10 cellular contexts compared by ENCODE assay signal in genomic region chr4:47484169-47484568, GRCh38. TPM values are rescaled to one million over a fixed set of nuclear protein-coding genes. Genes with fewer than 3 reads are reported as not detected.
DNase-seq lines count a peak whose midpoint lies in the region; ATAC-seq and TF ChIP-seq lines count a peak whose summit lies in the region.
"Had no signal": no experiment of that assay in that cellular context is flagged by ENCODE, and none has a peak within 500 bp of the region (broad histone marks: within the 10 kb centered on the region; RNA-seq: fewer than 3 reads in every experiment).

No MANE protein-coding gene starts in this region.

- 61 to 68% methylated on average over 3 of the region's 3 CpGs for WGBS in GM23248 (ENCODE audit: low coverage in 1 of 2, low lambda C conversion rate in 2 of 2, missing lambda C conversion rate in 2 of 2), 2 experiments

- TF ChIP-seq CTCF in mesothelial cell of epicardium (IDR thresholded peaks at IDR 0.05; ENCODE audit: unreplicated experiment) (no peak), mucosa of descending colon (IDR thresholded peaks at IDR 0.05) (no peak)

- peaks cover 7 to 32% (median 25%) of the 10 kb centered on the region in 4 donors for H3K4me1 Mint-ChIP-seq in CD4-positive, alpha-beta memory T cell
- H3K4me1 Mint-ChIP-seq in activated T-helper 1 cell treated with anti-CD3 and anti-CD28 coated beads, Interleukin-12 subunit alpha, Interleukin-12 subunit beta, Interleukin-2, Interleukin-4 antibody, amounts not matched to agents 30 ng/mL and 10 ng/mL and 1 ng/mL, durations not matched to agents 14 hours and 24 hours and 36 hours (ENCODE audit: low read depth), result peaks cover 27% of the 10 kb centered on the region
- H3K4me1 Mint-ChIP-seq in mesothelial cell of epicardium, result peaks cover 17% of the 10 kb centered on the region

- no peaks in the 10 kb centered on the region for H3K36me3 ChIP-seq in CD4-positive, alpha-beta memory T cell (ENCODE audit: insufficient read depth, low read length)
- H3K36me3 ChIP-seq in GM23248 (ENCODE audit: low read depth), result no peaks in the 10 kb centered on the region
- H3K36me3 ChIP-seq in mucosa of descending colon (ENCODE audit: low read depth), result no peaks in the 10 kb centered on the region

- POLR2A ChIA-PET in CD4-positive, alpha-beta memory T cell (lab: Charles Lee; ENCODE audit: partially characterized antibody), result interaction anchor here (1.1 to 2.1 kb wide), 3 partner anchors 8 to 21 kb away, joined by 3 to 21 read pairs (median 8); partner anchors contain the start of gene COMMD8

- no peak overlapping the region for H3K4me3 ChIP-seq in CD4-positive, alpha-beta memory T cell (ENCODE audit: low read length in 2 of 2)
- no peak overlapping the region for H3K4me3 ChIP-seq in GM23248
- no peak overlapping the region for H3K4me3 ChIP-seq in mucosa of descending colon

- H3K36me3 Mint-ChIP-seq in CD4-positive, alpha-beta memory T cell, result peaks cover 0 to 6% of the 10 kb centered on the region in 2 donors
- H3K36me3 Mint-ChIP-seq in activated T-helper 1 cell treated with anti-CD3 and anti-CD28 coated beads, Interleukin-12 subunit alpha, Interleukin-12 subunit beta, Interleukin-2, Interleukin-4 antibody, amounts not matched to agents 30 ng/mL and 10 ng/mL and 1 ng/mL, durations not matched to agents 14 hours and 24 hours and 36 hours (ENCODE audit: low read depth), result no peaks in the 10 kb centered on the region
- peaks cover 5% of the 10 kb centered on the region for H3K36me3 Mint-ChIP-seq in mesothelial cell of epicardium

- H3K27me3 Mint-ChIP-seq in CD4-positive, alpha-beta memory T cell, result peaks cover 0 to 2% of the 10 kb centered on the region in 2 donors
- peaks cover 9% of the 10 kb centered on the region for H3K27me3 Mint-ChIP-seq in activated T-helper 1 cell treated with anti-CD3 and anti-CD28 coated beads, Interleukin-12 subunit alpha, Interleukin-12 subunit beta, Interleukin-2, Interleukin-4 antibody, amounts not matched to agents 30 ng/mL and 10 ng/mL and 1 ng/mL, durations not matched to agents 14 hours and 24 hours and 36 hours (ENCODE audit: insufficient read depth)
- H3K27me3 Mint-ChIP-seq in mesothelial cell of epicardium (ENCODE audit: low read depth), result no peaks in the 10 kb centered on the region

- no peak for ATAC-seq in mucosa of descending colon
- ATAC-seq in GM21367 (IDR thresholded peaks at IDR 0.05; ENCODE audit: unreplicated experiment), result no peak
- no peak for ATAC-seq in GM18907 (IDR thresholded peaks at IDR 0.05; ENCODE audit: unreplicated experiment)

- no peak overlapping the region for H3K9ac ChIP-seq in GM23248

- peaks cover 36% of the 10 kb centered on the region for H3K79me2 ChIP-seq in GM23248 (ENCODE audit: insufficient read depth)

- CTCF ChIA-PET in CD4-positive, alpha-beta memory T cell (lab: Charles Lee; ENCODE audit: partially characterized antibody), result interaction anchor here (1.1 to 3.0 kb wide), 3 partner anchors 13 to 80 kb away, joined by 3 to 19 read pairs (median 9); partner anchors contain the start of gene COMMD8

- no peak overlapping the region for H3K27ac ChIP-seq in CD4-positive, alpha-beta memory T cell (ENCODE audit: low read depth, low read length)
- H3K27ac ChIP-seq in GM23248, result peak overlapping the region; percentile 94

- peak overlapping the region; percentile 85 for H2AFZ ChIP-seq in GM23248

- H3K9me3 Mint-ChIP-seq in CD4-positive, alpha-beta memory T cell, result no peaks in the 10 kb centered on the region
- H3K9me3 Mint-ChIP-seq in activated T-helper 1 cell treated with anti-CD3 and anti-CD28 coated beads, Interleukin-12 subunit alpha, Interleukin-12 subunit beta, Interleukin-2, Interleukin-4 antibody, amounts not matched to agents 30 ng/mL and 10 ng/mL and 1 ng/mL, durations not matched to agents 14 hours and 24 hours and 36 hours, result no peaks in the 10 kb centered on the region
- peaks cover 5% of the 10 kb centered on the region for H3K9me3 Mint-ChIP-seq in mesothelial cell of epicardium

- peak overlapping the region in 6 of 7 donors; percentile 74 to 98 (median 93) for H3K27ac Mint-ChIP-seq in CD4-positive, alpha-beta memory T cell
- H3K27ac Mint-ChIP-seq in activated T-helper 1 cell treated with anti-CD3 and anti-CD28 coated beads, Interleukin-12 subunit alpha, Interleukin-12 subunit beta, Interleukin-2, Interleukin-4 antibody, amounts not matched to agents 30 ng/mL and 10 ng/mL and 1 ng/mL, durations not matched to agents 14 hours and 24 hours and 36 hours, result no peak overlapping the region
- H3K27ac Mint-ChIP-seq in mesothelial cell of epicardium, result peak overlapping the region; percentile 99

- no peaks in the 10 kb centered on the region for H4K20me1 ChIP-seq in GM23248 (ENCODE audit: insufficient read depth)

- peaks cover 13% of the 10 kb centered on the region for H3F3A ChIP-seq in GM23248 (ENCODE audit: insufficient read depth)

- H3K4me1 ChIP-seq in CD4-positive, alpha-beta memory T cell (ENCODE audit: insufficient read depth, low read length), result peaks cover 14% of the 10 kb centered on the region
- H3K4me1 ChIP-seq in GM23248 (ENCODE audit: insufficient read depth) (peaks cover 37% of the 10 kb centered on the region), mucosa of descending colon (ENCODE audit: low read depth) (peaks cover 7% of the 10 kb centered on the region)

- in situ Hi-C loops in GM23248 (cut with MboI), result no loop called here

- no peaks in the 10 kb centered on the region; the same call in 1 of the 2 replicates for H3K9me2 ChIP-seq in GM23248 (ENCODE audit: insufficient read depth)

- no peaks in the 10 kb centered on the region for H3K9me3 ChIP-seq in CD4-positive, alpha-beta memory T cell (ENCODE audit: control insufficient read depth in 1 of 2, low read length in 2 of 2)
- no peaks in the 10 kb centered on the region for H3K9me3 ChIP-seq in GM23248 (ENCODE audit: low read depth)
- no peaks in the 10 kb centered on the region for H3K9me3 ChIP-seq in mucosa of descending colon

- no peaks in the 10 kb centered on the region for H3K27me3 ChIP-seq in CD4-positive, alpha-beta memory T cell (ENCODE audit: insufficient read depth, low read length)
- no peaks in the 10 kb centered on the region for H3K27me3 ChIP-seq in GM23248 (replicated peaks; ENCODE audit: insufficient read depth)

- DNase-seq in CD4-positive, alpha-beta memory T cell, result no peak
- DNase-seq in GM23248 (no peak), mesothelial cell of epicardium (ENCODE audit: low spot score in 2 of 2, unreplicated experiment in 2 of 2) (no peak), mucosa of descending colon (no peak), NCI-H2171 treated with DMSO at 0.1 percent for 48 hours (lab: John Stamatoyannopoulos, UW) (no peak)
- DNase-seq in activated T-helper 1 cell treated with anti-CD3 and anti-CD28 coated beads, Interleukin-12 subunit alpha, Interleukin-12 subunit beta, Interleukin-2, Interleukin-4 antibody, amounts not matched to agents 30 ng/mL and 10 ng/mL and 1 ng/mL, durations not matched to agents 14 hours and 24 hours and 36 hours (ENCODE audit: low spot score), result no peak
- DNase-seq: activated CD4-positive, CD25-positive, alpha-beta regulatory T cell treated with anti-CD3 and anti-CD28 coated beads, Interleukin-2, amount 50 U/mL, for 72 hours; NCI-H2171 had no signal

- intact Hi-C loops in CD4-positive, alpha-beta memory T cell (cut with micrococcal nuclease), result loop anchor here (2.0 kb wide), 1 partner anchor 81 kb away; no protein-coding TSS in a partner anchor
- intact Hi-C loops in activated T-helper 1 cell treated with anti-CD3 and anti-CD28 coated beads, Interleukin-12 subunit alpha, Interleukin-12 subunit beta, Interleukin-2, Interleukin-4 antibody, amounts not matched to agents 30 ng/mL and 10 ng/mL and 1 ng/mL, durations not matched to agents 14 hours and 24 hours and 36 hours (cut with micrococcal nuclease), result loop anchor here (2.0 to 10.0 kb wide), 3 partner anchors 47 to 641 kb away; no protein-coding TSS in a partner anchor
- intact Hi-C loops in mucosa of descending colon (cut with DNase I, micrococcal nuclease), result no loop called here

- no peak overlapping the region for H3K4me2 ChIP-seq in GM23248 (ENCODE audit: unreplicated experiment)

- H3K4me3 Mint-ChIP-seq in CD4-positive, alpha-beta memory T cell, result peak overlapping the region; percentile 30 to 99 (median 94)
- H3K4me3 Mint-ChIP-seq in activated T-helper 1 cell treated with anti-CD3 and anti-CD28 coated beads, Interleukin-12 subunit alpha, Interleukin-12 subunit beta, Interleukin-2, Interleukin-4 antibody, amounts not matched to agents 30 ng/mL and 10 ng/mL and 1 ng/mL, durations not matched to agents 14 hours and 24 hours and 36 hours, result peak overlapping the region; percentile 92
- peak overlapping the region; percentile 96 for H3K4me3 Mint-ChIP-seq in mesothelial cell of epicardium

RNA-seq across cellular contexts. Expression of gene ATP10D, which starts 0.9 kb away (rescaled TPM):
- 1 to 10 TPM; 3.1 to 4.2 TPM for total RNA-seq in CD4-positive, alpha-beta memory T cell
- 1 to 10 TPM; 2.0 to 2.7 TPM for polyA plus RNA-seq in CD4-positive, alpha-beta memory T cell
- total RNA-seq in GM23248 (2014; rRNA removed; shearing (Covaris generic)), result 41.9 and 45.4 TPM in 2 replicates
- polyA plus RNA-seq in GM23248 (2016; fragmentation: Nextera tagmentation; extraction: Ambion mirVana), result 30.7 and 34.9 TPM in 2 replicates
- 1.6 and 1.9 TPM in 2 replicates for total RNA-seq in activated T-helper 1 cell treated with anti-CD3 and anti-CD28 coated beads, Interleukin-12 subunit alpha, Interleukin-12 subunit beta, Interleukin-2, Interleukin-4 antibody, amounts not matched to agents 30 ng/mL and 10 ng/mL and 1 ng/mL, durations not matched to agents 14 hours and 24 hours and 36 hours
- 31.7 to 34.9 TPM (median 32.4 TPM) in 3 replicates for total RNA-seq in mesothelial cell of epicardium
- 10 to 100 TPM in 2 of 3 donors, 1 to 10 TPM in 1; 9.9 to 24.9 (median 11.4) TPM for total RNA-seq in mucosa of descending colon

RNA-seq across cellular contexts. Expression of gene COMMD8, which starts 20.7 kb away (rescaled TPM):
- 10 to 100 TPM; 14.6 to 18.3 TPM for total RNA-seq in CD4-positive, alpha-beta memory T cell
- 10 to 100 TPM; 42.2 to 82.8 TPM for polyA plus RNA-seq in CD4-positive, alpha-beta memory T cell
- total RNA-seq in GM23248 (2014; rRNA removed; shearing (Covaris generic)), result 41.7 and 58.0 TPM in 2 replicates
- 71.7 and 74.9 TPM in 2 replicates for polyA plus RNA-seq in GM23248 (2016; fragmentation: Nextera tagmentation; extraction: Ambion mirVana)
- 15.8 and 15.9 TPM in 2 replicates for total RNA-seq in activated T-helper 1 cell treated with anti-CD3 and anti-CD28 coated beads, Interleukin-12 subunit alpha, Interleukin-12 subunit beta, Interleukin-2, Interleukin-4 antibody, amounts not matched to agents 30 ng/mL and 10 ng/mL and 1 ng/mL, durations not matched to agents 14 hours and 24 hours and 36 hours
- total RNA-seq in mesothelial cell of epicardium (8.0 to 10.0 TPM (median 8.2 TPM) in 3 replicates), mucosa of descending colon (10 to 100 TPM; 11.3 to 16.4 (median 14.5) TPM)

Comparison
In these comparisons a context has a peak if more than half of its experiments do, and no peak if none do; other contexts are left out.
1. intact Hi-C loops: an anchor here in CD4-positive, alpha-beta memory T cell (2.0 kb wide) and activated T-helper 1 cell treated with anti-CD3 and anti-CD28 coated beads, Interleukin-12 subunit alpha, Interleukin-12 subunit beta, Interleukin-2, Interleukin-4 antibody, amounts not matched to agents 30 ng/mL and 10 ng/mL and 1 ng/mL, durations not matched to agents 14 hours and 24 hours and 36 hours (2.0 to 10.0 kb wide); none called in mucosa of descending colon.